Comparison of ENCODE assay signal across 25 cellular contexts in the genomic region with DNA sequence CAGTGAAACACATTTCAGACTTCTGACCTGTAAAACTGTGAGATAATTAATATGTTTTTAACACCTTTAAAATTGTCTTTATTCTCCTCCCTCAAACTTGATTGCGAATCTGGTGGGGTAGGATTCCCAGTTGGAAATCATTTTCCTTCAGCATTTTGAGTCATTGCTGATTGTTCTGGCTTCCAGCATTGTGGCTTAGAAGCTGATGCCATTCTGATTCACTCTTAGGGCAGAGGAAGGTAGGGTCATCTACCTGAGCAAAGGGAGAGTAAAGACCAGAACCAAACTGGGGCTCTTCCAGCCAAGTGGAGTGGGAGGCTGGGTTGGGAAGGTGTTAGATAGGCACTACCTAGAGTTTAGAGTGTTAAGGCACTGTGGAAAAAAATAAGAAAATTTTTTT.
"Had no signal": no experiment of that assay in that cellular context is flagged by ENCODE, and none has a peak within 500 bp of the region (broad histone marks: within the 10 kb centered on the region; RNA-seq: fewer than 3 reads in every experiment).

No MANE protein-coding gene starts in this region.

- H3K9me3 Mint-ChIP-seq: central memory CD8-positive, alpha-beta T cell had no signal

- H3K4me1 Mint-ChIP-seq: activated CD4-positive, alpha-beta T cell treated with anti-CD3 and anti-CD28 coated beads, Interleukin-2, amount 10 ng/mL, durations not matched to agents 7 days and 5 days; central memory CD8-positive, alpha-beta T cell; WTC11 had no signal

- H3K27ac ChIP-seq: adrenal gland, KMS-11, Peyer's patch had no signal

- H3K27me3 ChIP-seq: adrenal gland, MG63, Peyer's patch had no signal

- ATAC-seq: activated T-cell treated with anti-CD3 and anti-CD28 coated beads, Interleukin-2, amount 50 U/mL, for 72 hours; WTC11 had no signal

- H3K27ac Mint-ChIP-seq: activated CD4-positive, alpha-beta memory T cell treated with anti-CD3 and anti-CD28 coated beads for 36 hours; activated CD4-positive, alpha-beta T cell treated with anti-CD3 and anti-CD28 coated beads, Interleukin-2, amount 10 ng/mL, durations not matched to agents 7 days and 5 days; activated naive CD8-positive, alpha-beta T cell treated with anti-CD3 and anti-CD28 coated beads, Interleukin-2, amount 10 ng/mL, durations not matched to agents 7 days and 5 days; activated T-cell treated with anti-CD3 and anti-CD28 coated beads, Interleukin-2, amount 50 U/mL, for 72 hours; T-helper 1 cell treated with Interleukin-12 subunit alpha and Interleukin-12 subunit beta and Interleukin-4 antibody, amounts not matched to agents 30 μg/mL and 1 μg/mL, for 36 hours; WTC11 had no signal

- H3K4me3 ChIP-seq: adrenal gland, MG63, Peyer's patch had no signal

- H3K9ac ChIP-seq: KMS-11 had no signal

- H3K4me3 Mint-ChIP-seq: activated CD4-positive, alpha-beta memory T cell treated with anti-CD3 and anti-CD28 coated beads for 36 hours; activated CD4-positive, alpha-beta T cell treated with anti-CD3 and anti-CD28 coated beads, Interleukin-2, amount 10 ng/mL, durations not matched to agents 7 days and 5 days; activated naive CD8-positive, alpha-beta T cell treated with anti-CD3 and anti-CD28 coated beads, Interleukin-2, amount 10 ng/mL, durations not matched to agents 7 days and 5 days; activated T-cell treated with anti-CD3 and anti-CD28 coated beads, Interleukin-2, amount 50 U/mL, for 72 hours; central memory CD8-positive, alpha-beta T cell; T-helper 1 cell treated with Interleukin-12 subunit alpha and Interleukin-12 subunit beta and Interleukin-4 antibody, amounts not matched to agents 30 μg/mL and 1 μg/mL, for 36 hours; WTC11 had no signal

- H3K27me3 Mint-ChIP-seq: activated CD4-positive, alpha-beta memory T cell treated with anti-CD3 and anti-CD28 coated beads for 36 hours; activated CD4-positive, alpha-beta T cell treated with anti-CD3 and anti-CD28 coated beads, Interleukin-2, amount 10 ng/mL, durations not matched to agents 7 days and 5 days; activated naive CD8-positive, alpha-beta T cell treated with anti-CD3 and anti-CD28 coated beads, Interleukin-2, amount 10 ng/mL, durations not matched to agents 7 days and 5 days; central memory CD8-positive, alpha-beta T cell had no signal

- H3K9me3 ChIP-seq: adrenal gland, MG63, Peyer's patch had no signal

- H3K4me2 ChIP-seq: KMS-11 had no signal

- DNase-seq: activated CD4-positive, alpha-beta memory T cell treated with anti-CD3 and anti-CD28 coated beads for 36 hours; activated CD4-positive, alpha-beta T cell treated with anti-CD3 and anti-CD28 coated beads, Interleukin-2, amount 10 ng/mL, durations not matched to agents 7 days and 5 days; activated CD4-positive, CD25-positive, alpha-beta regulatory T cell treated with anti-CD3 and anti-CD28 coated beads, Interleukin-2, amount 50 U/mL, for 72 hours; activated CD8-positive, alpha-beta memory T cell treated with anti-CD3 and anti-CD28 coated beads for 24 hours; activated naive CD4-positive, alpha-beta T cell treated with anti-CD3 and anti-CD28 coated beads, Interleukin-2, amount 50 U/mL, for 16 hours; activated naive CD8-positive, alpha-beta T cell treated with anti-CD3 and anti-CD28 coated beads, Interleukin-2, amount 10 ng/mL, durations not matched to agents 7 days and 5 days; activated T-cell treated with anti-CD3 and anti-CD28 coated beads, Interleukin-2, amount 50 U/mL, for 72 hours; adrenal gland; anterior cingulate cortex; MG63; MV-4-11; NCI-H1092 treated with DMSO at 0.1 percent for 48 hours; NCI-H1436; NCI-H1694 treated with DMSO at 0.1 percent for 48 hours; NCI-H2029 treated with DMSO at 0.1 percent for 48 hours; NCI-H510A treated with DMSO at 0.1 percent for 48 hours; NCI-H69; NK-92 treated with Interleukin-12 subunit alpha and Interleukin-12 subunit beta, amount 100 ng/mL, for 24 hours; OCI-M1; Peyer's patch; SHP77 treated with DMSO at 0.1 percent for 48 hours had no signal

- H3K4me1 ChIP-seq: adrenal gland, Peyer's patch had no signal
